In the genomic region with DNA sequence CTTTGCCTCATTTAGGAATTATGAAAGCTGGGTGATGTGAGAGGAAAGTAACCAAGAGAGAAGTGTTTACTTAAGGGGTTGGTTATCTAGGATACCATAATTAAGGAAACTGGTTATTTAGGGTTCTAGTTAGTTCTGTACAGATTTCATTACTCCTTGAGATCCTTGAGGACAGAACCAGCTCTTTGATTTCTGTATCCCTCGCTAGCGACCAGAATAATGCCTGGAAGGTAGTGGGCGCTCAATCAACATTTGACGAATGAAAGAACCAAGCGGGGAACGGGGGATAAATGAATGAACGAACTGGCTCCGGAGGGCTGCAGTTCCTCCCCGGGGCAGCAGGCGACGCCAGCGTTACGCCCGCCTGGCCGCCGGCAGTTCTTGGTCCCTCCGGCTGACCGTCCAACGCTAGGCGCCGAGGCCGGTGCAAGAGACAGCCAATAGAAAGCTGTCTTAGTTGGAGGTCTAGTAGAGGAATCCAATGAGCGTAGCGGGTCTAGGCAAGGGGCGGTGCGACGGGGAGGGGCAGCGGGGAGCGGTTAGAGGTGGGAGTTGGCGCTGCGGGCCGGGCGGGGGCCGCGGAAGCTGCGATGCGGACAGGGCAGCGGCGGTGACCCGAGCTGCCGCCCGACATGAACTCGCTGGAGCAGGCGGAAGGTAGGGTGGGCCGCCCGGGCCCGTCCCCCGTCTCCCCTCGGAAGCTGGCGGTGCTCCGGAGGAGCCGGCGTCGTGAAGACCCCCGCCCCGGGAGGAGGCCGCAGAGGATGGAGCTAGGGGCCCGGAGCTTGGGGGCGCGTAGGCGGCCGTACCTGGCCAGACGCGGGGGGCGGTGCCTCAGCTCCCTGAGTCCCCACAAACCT, we compare ENCODE assay signal across 1 cellular context.
TF ChIP-seq lines count a peak whose summit lies in the region.

TSS of gene CNEP1R1 (plus strand) at position 542 of the 860 bp plus-strand sequence. CDS start at position 633, 91 bp downstream.

TF ChIP-seq in HepG2, 621 proteins besides CTCF, POLR2A, EP300 and RAD21 (continued from another document and continues in another):
- TF ChIP-seq MED13 (CRISPR knock-in tag; IDR thresholded peaks at IDR 0.05) (peak; percentile 84; the same call in 1 of the 2 replicates), ZBTB46 (CRISPR knock-in tag; IDR thresholded peaks at IDR 0.05; ENCODE audit: borderline replicate concordance) (no peak), MBD4 (IDR thresholded peaks at IDR 0.05; ENCODE audit: borderline replicate concordance, low read length) (no peak), ZNF883 (CRISPR knock-in tag; IDR thresholded peaks at IDR 0.05; ENCODE audit: not compliant biosample characterization) (peak; percentile 73), MNT (IDR thresholded peaks at IDR 0.05) (no peak), RFXANK (CRISPR knock-in tag; IDR thresholded peaks at IDR 0.05) (0 out of 2 replicates have a peak, but pooled peaks have one; percentile 38), TFAP4 (IDR thresholded peaks at IDR 0.05; ENCODE audit: borderline replicate concordance, low read depth) (peak; percentile 52; the same call in 1 of the 2 replicates), EEA1 (CRISPR knock-in tag; IDR thresholded peaks at IDR 0.05; ENCODE audit: borderline replicate concordance) (peak; percentile 69; the same call in 1 of the 2 replicates), RERE (CRISPR knock-in tag; IDR thresholded peaks at IDR 0.05; ENCODE audit: low read depth) (peak; percentile 27; the same call in 1 of the 2 replicates), ZNF274 (CRISPR knock-in tag; IDR thresholded peaks at IDR 0.05) (peak; percentile 81; the same call in 1 of the 2 replicates), ZNF609 (CRISPR knock-in tag; IDR thresholded peaks at IDR 0.05; ENCODE audit: borderline replicate concordance) (peak; percentile 61; the same call in 1 of the 2 replicates), ZNF431 (CRISPR knock-in tag; IDR thresholded peaks at IDR 0.05; ENCODE audit: borderline replicate concordance, low read depth) (peak; percentile 79; the same call in 1 of the 2 replicates), ZNF557 (CRISPR knock-in tag; IDR thresholded peaks at IDR 0.05) (0 out of 2 replicates have a peak, but pooled peaks have one; percentile 34), RFX3 (CRISPR knock-in tag; IDR thresholded peaks at IDR 0.05) (no peak), ATF6 (CRISPR knock-in tag; conservative IDR thresholded peaks at IDR 0.05) (no peak; the same call in 1 of the 2 replicates), SPEN (CRISPR knock-in tag; IDR thresholded peaks at IDR 0.05; ENCODE audit: low read depth) (peak; percentile 98)
- TF ChIP-seq, protein P1, sequence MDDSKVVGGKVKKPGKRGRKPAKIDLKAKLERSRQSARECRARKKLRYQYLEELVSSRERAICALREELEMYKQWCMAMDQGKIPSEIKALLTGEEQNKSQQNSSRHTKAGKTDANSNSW (CRISPR knock-in tag; IDR thresholded peaks at IDR 0.05; ENCODE audit: borderline replicate concordance): no peak
- TF ChIP-seq, protein P2, sequence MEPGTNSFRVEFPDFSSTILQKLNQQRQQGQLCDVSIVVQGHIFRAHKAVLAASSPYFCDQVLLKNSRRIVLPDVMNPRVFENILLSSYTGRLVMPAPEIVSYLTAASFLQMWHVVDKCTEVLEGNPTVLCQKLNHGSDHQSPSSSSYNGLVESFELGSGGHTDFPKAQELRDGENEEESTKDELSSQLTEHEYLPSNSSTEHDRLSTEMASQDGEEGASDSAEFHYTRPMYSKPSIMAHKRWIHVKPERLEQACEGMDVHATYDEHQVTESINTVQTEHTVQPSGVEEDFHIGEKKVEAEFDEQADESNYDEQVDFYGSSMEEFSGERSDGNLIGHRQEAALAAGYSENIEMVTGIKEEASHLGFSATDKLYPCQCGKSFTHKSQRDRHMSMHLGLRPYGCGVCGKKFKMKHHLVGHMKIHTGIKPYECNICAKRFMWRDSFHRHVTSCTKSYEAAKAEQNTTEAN (CRISPR knock-in tag; conservative IDR thresholded peaks at IDR 0.05): 0 out of 2 replicates have a peak, but pooled peaks have one; percentile 23
- TF ChIP-seq, protein P3, sequence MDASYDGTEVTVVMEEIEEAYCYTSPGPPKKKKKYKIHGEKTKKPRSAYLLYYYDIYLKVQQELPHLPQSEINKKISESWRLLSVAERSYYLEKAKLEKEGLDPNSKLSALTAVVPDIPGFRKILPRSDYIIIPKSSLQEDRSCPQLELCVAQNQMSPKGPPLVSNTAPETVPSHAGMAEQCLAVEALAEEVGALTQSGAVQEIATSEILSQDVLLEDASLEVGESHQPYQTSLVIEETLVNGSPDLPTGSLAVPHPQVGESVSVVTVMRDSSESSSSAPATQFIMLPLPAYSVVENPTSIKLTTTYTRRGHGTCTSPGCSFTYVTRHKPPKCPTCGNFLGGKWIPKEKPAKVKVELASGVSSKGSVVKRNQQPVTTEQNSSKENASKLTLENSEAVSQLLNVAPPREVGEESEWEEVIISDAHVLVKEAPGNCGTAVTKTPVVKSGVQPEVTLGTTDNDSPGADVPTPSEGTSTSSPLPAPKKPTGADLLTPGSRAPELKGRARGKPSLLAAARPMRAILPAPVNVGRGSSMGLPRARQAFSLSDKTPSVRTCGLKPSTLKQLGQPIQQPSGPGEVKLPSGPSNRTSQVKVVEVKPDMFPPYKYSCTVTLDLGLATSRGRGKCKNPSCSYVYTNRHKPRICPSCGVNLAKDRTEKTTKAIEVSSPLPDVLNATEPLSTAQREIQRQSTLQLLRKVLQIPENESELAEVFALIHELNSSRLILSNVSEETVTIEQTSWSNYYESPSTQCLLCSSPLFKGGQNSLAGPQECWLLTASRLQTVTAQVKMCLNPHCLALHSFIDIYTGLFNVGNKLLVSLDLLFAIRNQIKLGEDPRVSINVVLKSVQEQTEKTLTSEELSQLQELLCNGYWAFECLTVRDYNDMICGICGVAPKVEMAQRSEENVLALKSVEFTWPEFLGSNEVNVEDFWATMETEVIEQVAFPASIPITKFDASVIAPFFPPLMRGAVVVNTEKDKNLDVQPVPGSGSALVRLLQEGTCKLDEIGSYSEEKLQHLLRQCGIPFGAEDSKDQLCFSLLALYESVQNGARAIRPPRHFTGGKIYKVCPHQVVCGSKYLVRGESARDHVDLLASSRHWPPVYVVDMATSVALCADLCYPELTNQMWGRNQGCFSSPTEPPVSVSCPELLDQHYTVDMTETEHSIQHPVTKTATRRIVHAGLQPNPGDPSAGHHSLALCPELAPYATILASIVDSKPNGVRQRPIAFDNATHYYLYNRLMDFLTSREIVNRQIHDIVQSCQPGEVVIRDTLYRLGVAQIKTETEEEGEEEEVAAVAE (CRISPR knock-in tag; IDR thresholded peaks at IDR 0.05; ENCODE audit: borderline replicate concordance): peak; percentile 100
